ENCODE assay signal across 11 cellular contexts in the genomic region with DNA sequence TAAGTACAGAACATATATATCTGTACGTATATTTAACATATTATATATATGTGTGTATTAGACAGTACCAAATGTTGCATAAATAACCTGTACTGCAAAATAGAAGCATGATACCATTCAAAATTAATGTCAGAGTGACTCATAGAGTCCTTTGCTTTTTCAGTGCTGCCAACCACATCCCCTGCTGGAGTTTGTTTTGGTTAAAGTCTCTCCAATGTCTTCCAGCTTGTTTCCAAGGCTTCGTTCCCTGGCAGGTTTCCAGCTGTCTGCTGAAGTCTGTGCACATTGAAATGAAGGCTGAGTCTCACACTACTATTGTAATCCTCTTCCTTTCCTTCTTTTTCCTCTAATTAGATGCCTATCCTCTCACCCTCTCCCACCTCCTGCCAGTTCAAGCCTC. TPM values are rescaled to one million over a fixed set of nuclear protein-coding genes. Genes with fewer than 3 reads are reported as not detected.
DNase-seq lines count a peak whose midpoint lies in the region; ATAC-seq and TF ChIP-seq lines count a peak whose summit lies in the region.
"Had no signal": no experiment of that assay in that cellular context is flagged by ENCODE, and none has a peak within 500 bp of the region (broad histone marks: within the 10 kb centered on the region; RNA-seq: fewer than 3 reads in every experiment).

No MANE protein-coding gene starts in this region.

- peaks cover 2% of the 10 kb centered on the region for H3F3A ChIP-seq in SK-N-SH (replicated peaks; ENCODE audit: insufficient read depth)

- CTCF ChIA-PET in SK-N-SH (lab: Yijun Ruan, JAX), result no interaction called here
- CTCF ChIA-PET in activated CD4-positive, alpha-beta memory T cell treated with anti-CD3 and anti-CD28 coated beads, Interleukin-2, amount 10 ng/mL, durations not matched to agents 7 days and 5 days (lab: Charles Lee), result no interaction called here

- H2BK12ac ChIP-seq in mesenchymal stem cell (ENCODE audit: low read length in 2 of 2), result no peak overlapping the region

- H3K4me1 Mint-ChIP-seq in activated CD4-positive, alpha-beta memory T cell treated with anti-CD3 and anti-CD28 coated beads, Interleukin-2, amount 10 ng/mL, durations not matched to agents 7 days and 5 days, result no peaks in the 10 kb centered on the region

- TF ChIP-seq EP300 in SK-N-SH (IDR thresholded peaks at IDR 0.05; ENCODE audit: borderline replicate concordance in 1 of 2, low read depth in 1 of 2, low read length in 1 of 2), result no peak

- H3K79me2 ChIP-seq in SK-N-SH (ENCODE audit: insufficient read depth), result no peaks in the 10 kb centered on the region

- H2AK5ac ChIP-seq in mesenchymal stem cell (ENCODE audit: low read length, severe bottlenecking), result no peak overlapping the region

- H3K36me3 ChIP-seq in SK-N-SH (replicated peaks in 1 of 2; ENCODE audit: control insufficient read depth in 1 of 2, insufficient read depth in 2 of 2, low read length in 1 of 2) (no peaks in the 10 kb centered on the region), mesenchymal stem cell (ENCODE audit: control insufficient read depth in 1 of 2, insufficient read depth in 2 of 2, low read depth in 1 of 2, low read length in 2 of 2) (peaks cover 0 to 5% of the 10 kb centered on the region in 2 experiments), aorta (ENCODE audit: control insufficient read depth in 1 of 2, insufficient read depth in 2 of 2, low read length in 1 of 2) (no peaks in the 10 kb centered on the region)

- no peak overlapping the region for H2BK15ac ChIP-seq in mesenchymal stem cell (ENCODE audit: low read depth, poor library complexity, severe bottlenecking)

- WGBS in SK-N-SH (ENCODE audit: low lambda C conversion rate), result under 1% methylated on average over 2 of the region's 2 CpGs
- WGBS in mesenchymal stem cell, result 0% methylated on average over 1 of the region's 2 CpGs
- WGBS in aorta, 2 donors, result 3 to 11% methylated on average over 2 of the region's 2 CpGs

- no peak overlapping the region for H4K91ac ChIP-seq in mesenchymal stem cell (ENCODE audit: low read length)

- TF ChIP-seq CTCF in SK-N-SH (IDR thresholded peaks at IDR 0.05), result no peak
- no peak for TF ChIP-seq CTCF in epithelial cell of proximal tubule (conservative IDR thresholded peaks at IDR 0.05; ENCODE audit: low read depth, low read length)

- no peak overlapping the region for H3K27ac ChIP-seq in SK-N-SH (ENCODE audit: low read depth in 2 of 2, low read length in 1 of 2)
- H3K27ac ChIP-seq in mesenchymal stem cell (ENCODE audit: low read length, poor library complexity, severe bottlenecking), result peak overlapping the region; percentile 59
- no peak overlapping the region for H3K27ac ChIP-seq in aorta (ENCODE audit: low read depth in 1 of 2, low read length in 2 of 2)

- H3K18ac ChIP-seq in mesenchymal stem cell (ENCODE audit: low read depth in 1 of 2, low read length in 2 of 2), result no peak overlapping the region

- no peak overlapping the region for H2BK120ac ChIP-seq in mesenchymal stem cell (ENCODE audit: low read depth, low read length)

- no peak overlapping the region for H3K4ac ChIP-seq in mesenchymal stem cell (ENCODE audit: low read depth in 1 of 2, low read length in 2 of 2)

- no peak overlapping the region for H4K8ac ChIP-seq in mesenchymal stem cell (ENCODE audit: low read length)

- H4K20me1 ChIP-seq in SK-N-SH (ENCODE audit: insufficient read depth), result no peaks in the 10 kb centered on the region

- no peaks in the 10 kb centered on the region for H3K27me3 ChIP-seq in SK-N-SH (ENCODE audit: insufficient read depth)
- peaks cover 0 to 5% of the 10 kb centered on the region in 2 experiments for H3K27me3 ChIP-seq in mesenchymal stem cell (ENCODE audit: control insufficient read depth in 1 of 2, insufficient read depth in 1 of 2, low read length in 2 of 2)
- H3K27me3 ChIP-seq in aorta (ENCODE audit: control insufficient read depth in 1 of 2, insufficient read depth in 2 of 2, low read length in 1 of 2), result no peaks in the 10 kb centered on the region

- intact Hi-C loops in aorta (cut with DNase I), result no loop called here

- no peaks in the 10 kb centered on the region for H3K36me3 Mint-ChIP-seq in activated CD4-positive, alpha-beta memory T cell treated with anti-CD3 and anti-CD28 coated beads, Interleukin-2, amount 10 ng/mL, durations not matched to agents 7 days and 5 days (ENCODE audit: low read depth)

- no peak overlapping the region for H2BK5ac ChIP-seq in mesenchymal stem cell (ENCODE audit: low read depth, low read length, poor library complexity, severe bottlenecking)

- DNase-seq in SK-N-SH (no peak), epithelial cell of proximal tubule (ENCODE audit: low read depth) (peak; percentile 56), mesenchymal stem cell (peak; percentile 91), aorta (peak; percentile 75 to 80), MV-4-11 (lab: John Stamatoyannopoulos, UW) (no peak)
- no peak for DNase-seq in stimulated activated CD4-positive, alpha-beta T cell treated with anti-CD3 and anti-CD28 coated beads, Interleukin-12 subunit alpha, Interleukin-12 subunit beta, amount 100 ng/mL, for 4 hours
- DNase-seq in activated CD4-positive, alpha-beta memory T cell treated with anti-CD3 and anti-CD28 coated beads, Interleukin-2, amount 10 ng/mL, durations not matched to agents 7 days and 5 days, result no peak
- DNase-seq: NCI-H1436 treated with DMSO at 0.1 percent for 48 hours had no signal

- POLR2A ChIA-PET in SK-N-SH (lab: Yijun Ruan, JAX), result no interaction called here
- POLR2A ChIA-PET in activated CD4-positive, alpha-beta memory T cell treated with anti-CD3 and anti-CD28 coated beads, Interleukin-2, amount 10 ng/mL, durations not matched to agents 7 days and 5 days (lab: Charles Lee), result no interaction called here

- no peaks in the 10 kb centered on the region; a peak in 1 of 4 replicates for H3K4me1 ChIP-seq in SK-N-SH (ENCODE audit: control insufficient read depth in 1 of 2, insufficient read depth in 2 of 2, low read depth in 1 of 2, low read length in 1 of 2)
- no peaks in the 10 kb centered on the region for H3K4me1 ChIP-seq in mesenchymal stem cell (ENCODE audit: control insufficient read depth, insufficient read depth, low read depth, low read length)
- H3K4me1 ChIP-seq in aorta (ENCODE audit: control insufficient read depth in 1 of 2, insufficient read depth in 2 of 2, low read length in 2 of 2), result no peaks in the 10 kb centered on the region

- H3K4me3 Mint-ChIP-seq in activated CD4-positive, alpha-beta memory T cell treated with anti-CD3 and anti-CD28 coated beads, Interleukin-2, amount 10 ng/mL, durations not matched to agents 7 days and 5 days, result no peak overlapping the region

- H3K9ac ChIP-seq in SK-N-SH (no peak overlapping the region), mesenchymal stem cell (ENCODE audit: low read length) (no peak overlapping the region)

- H3K9me3 ChIP-seq in SK-N-SH (no peaks in the 10 kb centered on the region), mesenchymal stem cell (ENCODE audit: control insufficient read depth, low read length) (no peaks in the 10 kb centered on the region), aorta (ENCODE audit: control insufficient read depth, low read length) (no peaks in the 10 kb centered on the region)

- no peak overlapping the region for H3K23ac ChIP-seq in mesenchymal stem cell (ENCODE audit: low read length in 2 of 2)

- no peak overlapping the region for H3K4me3 ChIP-seq in SK-N-SH (ENCODE audit: low read depth in 2 of 2, low read length in 1 of 2)
- H3K4me3 ChIP-seq in epithelial cell of proximal tubule (ENCODE audit: low read depth, low read length), result no peak overlapping the region
- no peak overlapping the region for H3K4me3 ChIP-seq in mesenchymal stem cell (ENCODE audit: insufficient read depth in 1 of 2, low read depth in 1 of 2, low read length in 2 of 2)
- H3K4me3 ChIP-seq in aorta (ENCODE audit: low read length in 2 of 2), result no peak overlapping the region

- H3K4me2 ChIP-seq in SK-N-SH, result 0 out of 2 replicates have a peak overlapping the region, but pooled peaks have one; percentile 46
- H3K4me2 ChIP-seq in mesenchymal stem cell (ENCODE audit: low read length, poor library complexity, severe bottlenecking), result no peak overlapping the region

- H3K9me3 Mint-ChIP-seq in activated CD4-positive, alpha-beta memory T cell treated with anti-CD3 and anti-CD28 coated beads, Interleukin-2, amount 10 ng/mL, durations not matched to agents 7 days and 5 days, result no peaks in the 10 kb centered on the region
- H3K9me3 Mint-ChIP-seq: activated T-helper 2 cell treated with anti-CD3 and anti-CD28 coated beads, Interferon-gamma antibody, Interleukin-2, Interleukin-4, amounts not matched to agents 10 μg/mL and 5 μg/mL and 100 μg/mL, durations not matched to agents 14 hours and 24 hours and 36 hours had no signal

- TF ChIP-seq RAD21 in SK-N-SH (IDR thresholded peaks at IDR 0.05; ENCODE audit: low read length), result no peak

- H3K27me3 Mint-ChIP-seq in activated CD4-positive, alpha-beta memory T cell treated with anti-CD3 and anti-CD28 coated beads, Interleukin-2, amount 10 ng/mL, durations not matched to agents 7 days and 5 days, result no peaks in the 10 kb centered on the region

- H3K9me2 ChIP-seq in SK-N-SH, result no peaks in the 10 kb centered on the region

- H3K79me1 ChIP-seq in mesenchymal stem cell (replicated peaks; ENCODE audit: low read length, poor library complexity, severe bottlenecking), result peaks cover 5% of the 10 kb centered on the region

- H3K14ac ChIP-seq in mesenchymal stem cell (ENCODE audit: low read length in 2 of 2), result no peak overlapping the region

- H2AFZ ChIP-seq in SK-N-SH (ENCODE audit: low read depth) (no peak overlapping the region), mesenchymal stem cell (ENCODE audit: low read depth, low read length) (no peak overlapping the region)

- no peak overlapping the region for H3K27ac Mint-ChIP-seq in activated CD4-positive, alpha-beta memory T cell treated with anti-CD3 and anti-CD28 coated beads, Interleukin-2, amount 10 ng/mL, durations not matched to agents 7 days and 5 days
- H3K27ac Mint-ChIP-seq: activated T-helper 2 cell treated with anti-CD3 and anti-CD28 coated beads, Interferon-gamma antibody, Interleukin-2, Interleukin-4, amounts not matched to agents 10 μg/mL and 5 μg/mL and 100 μg/mL, durations not matched to agents 14 hours and 24 hours and 36 hours had no signal

- no peak for ATAC-seq in SK-N-SH treated with all-trans-retinoic acid at 6 μM for 48 hours
- peak; percentile 80 for ATAC-seq in aorta (ENCODE audit: low FRiP score)

TF ChIP-seq in SK-N-SH, 30 proteins besides CTCF, POLR2A, EP300 and RAD21 (continues in another document):
- TF ChIP-seq JUND (IDR thresholded peaks at IDR 0.05), result no peak
- no peak for TF ChIP-seq GATA2 (CRISPR knock-in tag; IDR thresholded peaks at IDR 0.05)

TF ChIP-seq in SK-N-SH treated with all-trans-retinoic acid at 6 μM for 48 hours, 23 proteins besides CTCF, POLR2A, EP300 and RAD21 (continues in another document):
- TF ChIP-seq ZFP3 (CRISPR knock-in tag; IDR thresholded peaks at IDR 0.05), result no peak

RNA-seq across cellular contexts. Expression of a gene that starts 14.9 kb away (rescaled TPM):
- polyA plus RNA-seq in SK-N-SH (2012; rRNA removed), result 0.02 TPM in 1 of 2 replicates, not detected in the other
- under 0.01 and 0.01 TPM in 2 replicates for polyA plus RNA-seq in SK-N-SH (2012; cell fraction: cytosol; rRNA removed)
- 0.02 TPM in 2 replicates for polyA plus RNA-seq in SK-N-SH (2012; cell fraction: nucleus; rRNA removed)
- total RNA-seq in epithelial cell of proximal tubule, result 19.3 and 26.9 TPM in 2 replicates
- 10.1 TPM for polyA plus RNA-seq in mesenchymal stem cell (2013, experiment 1 of 2)
- polyA plus RNA-seq in mesenchymal stem cell (2013, experiment 2 of 2), result 9.8 TPM
- total RNA-seq in aorta, result 1 to 10 TPM; 6.4 to 6.5 TPM
- 1 to 10 TPM in 1 of 2 donors, under 1 TPM in 1; 0.88 to 1.8 TPM for polyA plus RNA-seq in aorta
- total RNA-seq in activated CD4-positive, alpha-beta memory T cell treated with anti-CD3 and anti-CD28 coated beads, Interleukin-2, amount 10 ng/mL, durations not matched to agents 7 days and 5 days, result not detected
- total RNA-seq: activated T-helper 2 cell treated with anti-CD3 and anti-CD28 coated beads, Interferon-gamma antibody, Interleukin-2, Interleukin-4, amounts not matched to agents 10 μg/mL and 5 μg/mL and 100 μg/mL, durations not matched to agents 14 hours and 24 hours and 36 hours; T-helper 2 cell treated with Interferon-gamma antibody and Interleukin-4, amounts not matched to agents 100 ng/mL and 5 ng/mL, for 36 hours had no signal

Comparison
In these comparisons a context has a peak if more than half of its experiments do, and no peak if none do; other contexts are left out.
1. DNase-seq: peak in epithelial cell of proximal tubule (single experiment), mesenchymal stem cell (single experiment) and aorta (2 of 2); none in SK-N-SH (single experiment), stimulated activated CD4-positive, alpha-beta T cell treated with anti-CD3 and anti-CD28 coated beads, Interleukin-12 subunit alpha, Interleukin-12 subunit beta, amount 100 ng/mL, for 4 hours (single experiment), MV-4-11 (single experiment) and activated CD4-positive, alpha-beta memory T cell treated with anti-CD3 and anti-CD28 coated beads, Interleukin-2, amount 10 ng/mL, durations not matched to agents 7 days and 5 days (single experiment).
2. RNA of a gene that starts 14.9 kb away (total RNA-seq): 19.3 to 26.9 TPM in epithelial cell of proximal tubule and 6.4 to 6.5 TPM in aorta; not detected in activated CD4-positive, alpha-beta memory T cell treated with anti-CD3 and anti-CD28 coated beads, Interleukin-2, amount 10 ng/mL, durations not matched to agents 7 days and 5 days; every median in the first group is over 4 times any median in the second.